ENCODE assay signal across 8 cellular contexts in genomic region chr3:112293368-112294321, GRCh38. TPM values are rescaled to one million over a fixed set of nuclear protein-coding genes. Genes with fewer than 3 reads are reported as not detected.
A peak's percentile ranks its signal among the peaks of the same experiment; 100 is the strongest.
DNase-seq lines count a peak whose midpoint lies in the region; ATAC-seq, FAIRE-seq and TF ChIP-seq lines count a peak whose summit lies in the region.

Gene SLC9C1 (minus strand): TSS chr3:112294216. CDS start chr3:112286791, 7,425 bp downstream.

- peaks cover 7% of the 10 kb centered on the region for H3K4me1 ChIP-seq in CD8-positive, alpha-beta T cell (ENCODE audit: insufficient read depth, low read length)
- peaks cover 9% of the 10 kb centered on the region for H3K4me1 ChIP-seq in HUES6 (ENCODE audit: control insufficient read depth, insufficient read depth, low read length)
- no peaks in the 10 kb centered on the region for H3K4me1 ChIP-seq in astrocyte (ENCODE audit: insufficient read depth, low read length)

- H3K4me1 Mint-ChIP-seq in CD8-positive, alpha-beta T cell (ENCODE audit: low read depth), result peaks cover 22% of the 10 kb centered on the region
- H3K4me1 Mint-ChIP-seq in astrocyte (ENCODE audit: low read depth, unreplicated experiment) (peaks cover 4% of the 10 kb centered on the region), progenitor cell of endocrine pancreas (ENCODE audit: low read depth) (peaks cover 7% of the 10 kb centered on the region)

- no peaks in the 10 kb centered on the region for H3K79me2 ChIP-seq in astrocyte (ENCODE audit: insufficient read depth, low read length)

- no peaks in the 10 kb centered on the region for H4K20me1 ChIP-seq in astrocyte (ENCODE audit: insufficient read depth, low read length)

- FAIRE-seq in astrocyte (lab: Jason Lieb, UNC), result peak; percentile 85

- peak; percentile 66 for ATAC-seq in CD8-positive, alpha-beta T cell
- ATAC-seq in GM19043 (IDR thresholded peaks at IDR 0.05; ENCODE audit: low read depth, unreplicated experiment) (peak; percentile 57), left ventricle myocardium superior (peak; percentile 94), GM19452 (IDR thresholded peaks at IDR 0.05; ENCODE audit: unreplicated experiment) (no peak)

- H3K27me3 Mint-ChIP-seq in CD8-positive, alpha-beta T cell (ENCODE audit: low read depth), result no peaks in the 10 kb centered on the region
- H3K27me3 Mint-ChIP-seq in astrocyte (ENCODE audit: low read depth, unreplicated experiment), result no peaks in the 10 kb centered on the region
- no peaks in the 10 kb centered on the region for H3K27me3 Mint-ChIP-seq in progenitor cell of endocrine pancreas

- POLR2A ChIA-PET in CD8-positive, alpha-beta T cell (lab: Charles Lee), result interaction anchor here (1.3 to 1.4 kb wide), 2 partner anchors 10 to 45 kb away, joined by 3 read pairs; no protein-coding TSS in a partner anchor

- no peaks in the 10 kb centered on the region for H3K36me3 ChIP-seq in CD8-positive, alpha-beta T cell (ENCODE audit: insufficient read depth, low read length)
- no peaks in the 10 kb centered on the region for H3K36me3 ChIP-seq in HUES6 (ENCODE audit: control insufficient read depth, insufficient read depth, low read length)
- H3K36me3 ChIP-seq in astrocyte (ENCODE audit: insufficient read depth, low read length), result no peaks in the 10 kb centered on the region

- intact Hi-C loops in CD8-positive, alpha-beta T cell (cut with DNase I, micrococcal nuclease), result loop anchor here (1.0 kb wide), 3 partner anchors 181 to 238 kb away; no protein-coding TSS in a partner anchor
- intact Hi-C loops in left ventricle myocardium superior (cut with micrococcal nuclease), result loop anchor here (5.0 kb wide), 1 partner anchor 239 kb away; no protein-coding TSS in a partner anchor

- H3K27me3 ChIP-seq in CD8-positive, alpha-beta T cell (ENCODE audit: insufficient read depth, low read length), result no peaks in the 10 kb centered on the region
- H3K27me3 ChIP-seq in HUES6 (ENCODE audit: control insufficient read depth, insufficient read depth, low read length) (no peaks in the 10 kb centered on the region), astrocyte (ENCODE audit: insufficient read depth, low read length) (no peaks in the 10 kb centered on the region)

- peak within 1 kb of the TSS; percentile 71 for H3K4me3 Mint-ChIP-seq in CD8-positive, alpha-beta T cell
- H3K4me3 Mint-ChIP-seq in astrocyte (ENCODE audit: unreplicated experiment), result no peak within 1 kb of the TSS
- H3K4me3 Mint-ChIP-seq in progenitor cell of endocrine pancreas (ENCODE audit: low read depth), result peak within 1 kb of the TSS; percentile 77

- H3K27ac Mint-ChIP-seq in CD8-positive, alpha-beta T cell, result no peak within 1 kb of the TSS
- H3K27ac Mint-ChIP-seq in astrocyte (ENCODE audit: unreplicated experiment) (no peak within 1 kb of the TSS), progenitor cell of endocrine pancreas (peak within 1 kb of the TSS; percentile 96)

- H3K4me3 ChIP-seq in CD8-positive, alpha-beta T cell (ENCODE audit: low read depth, low read length), result peak within 1 kb of the TSS; percentile 13
- H3K4me3 ChIP-seq in HUES6 (ENCODE audit: low read depth, low read length) (peak within 1 kb of the TSS; percentile 36; the same call in 1 of the 2 replicates), astrocyte (ENCODE audit: insufficient read depth, low read depth, low read length) (peak within 1 kb of the TSS; percentile 51)

- no peaks in the 10 kb centered on the region for H3K36me3 Mint-ChIP-seq in CD8-positive, alpha-beta T cell
- H3K36me3 Mint-ChIP-seq in astrocyte (ENCODE audit: low read depth, unreplicated experiment) (no peaks in the 10 kb centered on the region), progenitor cell of endocrine pancreas (ENCODE audit: insufficient read depth) (no peaks in the 10 kb centered on the region)

- no peaks in the 10 kb centered on the region for H3K9me3 ChIP-seq in CD8-positive, alpha-beta T cell (ENCODE audit: low read length)
- H3K9me3 ChIP-seq in HUES6 (ENCODE audit: control insufficient read depth, insufficient read depth, low read depth, low read length) (peaks cover 2% of the 10 kb centered on the region; the same call in 1 of the 2 replicates), astrocyte (ENCODE audit: insufficient read depth, low read depth, low read length) (no peaks in the 10 kb centered on the region)

- peak in 3 of 7 experiments; percentile 23 to 39 (median 32) for DNase-seq in CD8-positive, alpha-beta T cell
- DNase-seq in OCI-M1 (lab: John Stamatoyannopoulos, UW), result peak; percentile 83
- DNase-seq in astrocyte (ENCODE audit: low read depth), result peak; percentile 56
- DNase-seq in left ventricle myocardium superior, result no peak
- DNase-seq in progenitor cell of endocrine pancreas (ENCODE audit: low spot score, unreplicated experiment), result no peak

- peak; percentile 27 for TF ChIP-seq CTCF in CD8-positive, alpha-beta T cell (IDR thresholded peaks at IDR 0.05)
- TF ChIP-seq CTCF in astrocyte (IDR thresholded peaks at IDR 0.05; ENCODE audit: insufficient read depth, low read depth, low read length), result peak; percentile 77
- TF ChIP-seq CTCF in progenitor cell of endocrine pancreas (IDR thresholded peaks at IDR 0.05; ENCODE audit: unreplicated experiment), result peak; percentile 77

- H3K9ac ChIP-seq in HUES6 (ENCODE audit: low read length) (peak within 1 kb of the TSS; percentile 53), astrocyte (ENCODE audit: low read length) (peak within 1 kb of the TSS; percentile 70)

- peak within 1 kb of the TSS; percentile 84 for H3K4me2 ChIP-seq in astrocyte (ENCODE audit: low read length)

- peak within 1 kb of the TSS; percentile 97 for H2AFZ ChIP-seq in astrocyte (ENCODE audit: low read depth, low read length)

- H3K9me3 Mint-ChIP-seq in CD8-positive, alpha-beta T cell, result no peaks in the 10 kb centered on the region
- H3K9me3 Mint-ChIP-seq in astrocyte (ENCODE audit: unreplicated experiment) (no peaks in the 10 kb centered on the region), progenitor cell of endocrine pancreas (ENCODE audit: low read depth) (peaks cover 7% of the 10 kb centered on the region)

- CTCF ChIA-PET in CD8-positive, alpha-beta T cell (lab: Charles Lee), result interaction anchor here (0.7 to 4.5 kb wide), 31 partner anchors 9 to 263 kb away, joined by 3 to 58 read pairs (median 4); partner anchors contain the start of genes BTLA and CD200

- H3K27ac ChIP-seq in CD8-positive, alpha-beta T cell (ENCODE audit: low read depth, low read length), result no peak within 1 kb of the TSS
- H3K27ac ChIP-seq in HUES6 (ENCODE audit: low read depth, low read length) (peak within 1 kb of the TSS; percentile 31; the same call in 1 of the 2 replicates), astrocyte (ENCODE audit: low read depth, low read length) (peak within 1 kb of the TSS; percentile 20)

RNA-seq across cellular contexts. Expression of gene SLC9C1, which starts in this region (rescaled TPM):
- total RNA-seq in CD8-positive, alpha-beta T cell, result not detected
- not detected in 2 replicates for total RNA-seq in astrocyte
- 2.3 TPM for total RNA-seq in left ventricle myocardium superior
- total RNA-seq in progenitor cell of endocrine pancreas, result 1.5 and 2.3 TPM in 2 replicates

Comparison
In these comparisons a context has a peak if more than half of its experiments do, and no peak if none do; other contexts are left out.
1. Peak in ATAC-seq and H3K4me3 ChIP-seq in CD8-positive, alpha-beta T cell; RNA of the gene not detected or under 1 TPM.
2. Peak in DNase-seq, H3K4me3 ChIP-seq, H3K27ac ChIP-seq, H3K9ac ChIP-seq and H3K4me2 ChIP-seq in astrocyte; RNA of the gene not detected or under 1 TPM.
3. CTCF ChIP-seq: peak in every context shown above with its lines; median percentile 77 in astrocyte; 77 in progenitor cell of endocrine pancreas; 27 in CD8-positive, alpha-beta T cell.